ENCODE assay signal across 17 cellular contexts in the genomic region with DNA sequence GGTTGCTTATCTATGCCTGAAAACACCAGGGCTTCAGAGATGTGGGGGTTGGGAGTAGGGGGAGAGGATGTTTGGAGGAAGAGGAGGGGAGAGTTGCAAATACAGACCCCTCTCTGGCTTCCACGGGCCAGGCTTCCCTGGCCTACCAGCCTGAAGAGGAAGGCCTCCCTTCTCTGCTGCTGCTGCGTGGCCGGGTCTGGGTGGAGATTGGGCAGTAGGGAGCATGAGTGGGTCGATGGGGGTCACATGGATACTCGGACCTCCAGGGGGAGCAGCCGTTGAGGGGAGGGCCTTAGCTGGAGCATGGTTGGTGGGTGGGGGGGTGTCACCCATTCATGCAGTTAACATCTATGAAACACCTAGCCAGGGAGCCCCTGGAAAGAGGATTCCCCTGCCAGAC. TPM values are rescaled to one million over a fixed set of nuclear protein-coding genes. Genes with fewer than 3 reads are reported as not detected.
DNase-seq lines count a peak whose midpoint lies in the region; ATAC-seq and TF ChIP-seq lines count a peak whose summit lies in the region.
"Had no signal": no experiment of that assay in that cellular context is flagged by ENCODE, and none has a peak within 500 bp of the region (broad histone marks: within the 10 kb centered on the region; RNA-seq: fewer than 3 reads in every experiment).

No MANE protein-coding gene starts in this region.

- TF ChIP-seq POLR2A in gastrocnemius medialis (IDR thresholded peaks at IDR 0.05) = no peak
- TF ChIP-seq POLR2A in erythroblast (IDR thresholded peaks at IDR 0.05; ENCODE audit: low read length) = no peak

- peaks cover 67% of the 10 kb centered on the region for H3K4me1 ChIP-seq in Loucy (ENCODE audit: insufficient read depth, low read length, poor library complexity, severe bottlenecking)
- H3K4me1 ChIP-seq in endocrine pancreas (ENCODE audit: control insufficient read depth, insufficient read depth, low read length) = peaks cover 7% of the 10 kb centered on the region
- peaks cover 58 to 68% of the 10 kb centered on the region in 2 donors for H3K4me1 ChIP-seq in gastrocnemius medialis
- no peaks in the 10 kb centered on the region for H3K4me1 ChIP-seq in aorta (ENCODE audit: control insufficient read depth in 1 of 2, insufficient read depth in 2 of 2, low read length in 2 of 2)

- peaks cover 86% of the 10 kb centered on the region for H3K4me1 Mint-ChIP-seq in activated T-cell treated with anti-CD3 and anti-CD28 coated beads, Interleukin-2, amount 50 U/mL, for 24 hours (ENCODE audit: low read depth)

- H3K27ac Mint-ChIP-seq in activated T-cell treated with anti-CD3 and anti-CD28 coated beads, Interleukin-2, amount 50 U/mL, for 24 hours = peak overlapping the region; percentile 51

- no peaks in the 10 kb centered on the region for H3K27me3 ChIP-seq in Loucy (ENCODE audit: insufficient read depth, low read length, poor library complexity, severe bottlenecking)
- H3K27me3 ChIP-seq in endocrine pancreas (ENCODE audit: control insufficient read depth, insufficient read depth, low read length) = no peaks in the 10 kb centered on the region
- H3K27me3 ChIP-seq in gastrocnemius medialis = no peaks in the 10 kb centered on the region
- H3K27me3 ChIP-seq in aorta (ENCODE audit: control insufficient read depth in 1 of 2, insufficient read depth in 2 of 2, low read length in 1 of 2) = no peaks in the 10 kb centered on the region
- H3K27me3 ChIP-seq: brain microvascular endothelial cell, left lung, MG63 had no signal

- no peaks in the 10 kb centered on the region for H3K9me2 ChIP-seq in Loucy (replicated peaks; ENCODE audit: low read depth, low read length)

- H3K4me2 ChIP-seq in Loucy (ENCODE audit: low read depth, low read length, poor library complexity, severe bottlenecking) = peak overlapping the region; percentile 77

- H3K27me3 Mint-ChIP-seq in activated T-cell treated with anti-CD3 and anti-CD28 coated beads, Interleukin-2, amount 50 U/mL, for 24 hours = no peaks in the 10 kb centered on the region

- no peaks in the 10 kb centered on the region for H3K9me3 Mint-ChIP-seq in activated T-cell treated with anti-CD3 and anti-CD28 coated beads, Interleukin-2, amount 50 U/mL, for 24 hours

- intact Hi-C loops in gastrocnemius medialis (cut with DNase I; ENCODE audit: low total_unique reads) (loop anchor here (5.0 to 10.0 kb wide), 4 partner anchors 288 to 1805 kb away; a partner anchor contains a TSS), aorta (cut with DNase I) (no loop called here), left cardiac atrium (cut with DNase I) (loop anchor here in 1 of 2 donors (10.0 kb wide), 1 partner anchor 385 kb away; no protein-coding TSS in a partner anchor)

- ATAC-seq in gastrocnemius medialis = no peak
- no peak for ATAC-seq in aorta (ENCODE audit: low FRiP score)
- no peak for ATAC-seq in left cardiac atrium

- no peak overlapping the region for H2AFZ ChIP-seq in Loucy (ENCODE audit: low read length)

- H3K36me3 ChIP-seq in Loucy (ENCODE audit: insufficient read depth, low read length) (no peaks in the 10 kb centered on the region), endocrine pancreas (ENCODE audit: control insufficient read depth, insufficient read depth, low read length) (no peaks in the 10 kb centered on the region), gastrocnemius medialis (no peaks in the 10 kb centered on the region), aorta (ENCODE audit: control insufficient read depth in 1 of 2, insufficient read depth in 2 of 2, low read length in 1 of 2) (no peaks in the 10 kb centered on the region)
- H3K36me3 ChIP-seq: brain microvascular endothelial cell, left lung, MG63, thoracic aorta had no signal

- H3K27ac ChIP-seq in gastrocnemius medialis = peak overlapping the region; percentile 98 to 99 (median 99)
- H3K27ac ChIP-seq in aorta (ENCODE audit: low read depth in 1 of 2, low read length in 2 of 2) = no peak overlapping the region
- H3K27ac ChIP-seq: brain microvascular endothelial cell, thoracic aorta had no signal

- no peak for DNase-seq in activated T-cell treated with anti-CD3 and anti-CD28 coated beads, Interleukin-2, amount 50 U/mL, for 24 hours
- no peak for DNase-seq in activated T-cell treated with anti-CD3 and anti-CD28 coated beads, Interleukin-2, amount 50 U/mL, for 48 hours
- DNase-seq in gastrocnemius medialis (no peak), erythroblast (lab: John Stamatoyannopoulos, UW) (no peak), aorta (no peak), left cardiac atrium (no peak)
- DNase-seq: brain microvascular endothelial cell, NCI-H2081 treated with DMSO at 0.1 percent for 48 hours had no signal

- H3F3A ChIP-seq in Loucy (ENCODE audit: low read depth) = peaks cover 9% of the 10 kb centered on the region; the same call in 1 of the 2 replicates

- no peaks in the 10 kb centered on the region for H3K79me2 ChIP-seq in Loucy (ENCODE audit: insufficient read depth, low read length)

- no peaks in the 10 kb centered on the region for H3K36me3 Mint-ChIP-seq in activated T-cell treated with anti-CD3 and anti-CD28 coated beads, Interleukin-2, amount 50 U/mL, for 24 hours (ENCODE audit: low read depth)

- peak overlapping the region; percentile 63 for H3K4me3 ChIP-seq in Loucy (ENCODE audit: low read length, poor library complexity, severe bottlenecking)
- H3K4me3 ChIP-seq in endocrine pancreas (ENCODE audit: control insufficient read depth, insufficient read depth, low read length) = no peak overlapping the region
- peak overlapping the region; percentile 73 to 84 (median 76) for H3K4me3 ChIP-seq in gastrocnemius medialis
- no peak overlapping the region for H3K4me3 ChIP-seq in aorta (ENCODE audit: low read length in 2 of 2)
- H3K4me3 ChIP-seq: MG63, thoracic aorta had no signal

- H3K9ac ChIP-seq in Loucy (ENCODE audit: low read depth, low read length, poor library complexity, severe bottlenecking) (peak overlapping the region; percentile 70), endocrine pancreas (ENCODE audit: control insufficient read depth, insufficient read depth, low read length) (peak overlapping the region; percentile 71)

- 56 to 58% methylated on average over 6 of the region's 6 CpGs for WGBS in aorta, 2 donors

- no peaks in the 10 kb centered on the region for H4K20me1 ChIP-seq in Loucy (ENCODE audit: insufficient read depth, low read length, poor library complexity, severe bottlenecking)

- TF ChIP-seq CTCF in Loucy (conservative IDR thresholded peaks at IDR 0.05; ENCODE audit: low read length) (no peak), gastrocnemius medialis (IDR thresholded peaks at IDR 0.05 in 4 of 5, conservative IDR thresholded peaks at IDR 0.05 in 1 of 5) (no peak)

- in situ Hi-C loops in gastrocnemius medialis (cut with MboI; ENCODE audit: low sequenced_read_pairs in 4 of 4) = loop anchor here (10.0 to 25.0 kb wide), 3 partner anchors 218 to 243 kb away; a partner anchor contains a TSS

- no peak overlapping the region for H3K4me3 Mint-ChIP-seq in activated T-cell treated with anti-CD3 and anti-CD28 coated beads, Interleukin-2, amount 50 U/mL, for 24 hours

- H3K9me3 ChIP-seq in Loucy (ENCODE audit: insufficient read depth, low read depth, low read length) (no peaks in the 10 kb centered on the region), endocrine pancreas (ENCODE audit: control insufficient read depth, low read length) (no peaks in the 10 kb centered on the region), gastrocnemius medialis (no peaks in the 10 kb centered on the region), aorta (ENCODE audit: control insufficient read depth, low read length) (no peaks in the 10 kb centered on the region)
- H3K9me3 ChIP-seq: left lung, MG63, thoracic aorta had no signal

RNA-seq across cellular contexts. Expression of a gene that starts 1.5 kb away (rescaled TPM):
- total RNA-seq in gastrocnemius medialis (100 to 1,000 TPM in 3 of 4 donors, 10 to 100 TPM in 1; 61.3 to 251 (median 163) TPM), aorta (under 1 TPM in 1 of 2 donors, not detected in 1; 0.24 TPM), left cardiac atrium (1 to 10 TPM; 2.3 to 6.1 TPM)
- 1 to 10 TPM in 1 of 2 donors, under 1 TPM in 1; 0.10 to 1.6 TPM for polyA plus RNA-seq in aorta
- total RNA-seq: pulmonary artery endothelial cell, thoracic aorta had no signal

RNA-seq across cellular contexts. Expression of a gene that starts 9.6 kb away (rescaled TPM):
- total RNA-seq in gastrocnemius medialis (not detected), aorta (not detected), left cardiac atrium (not detected)
- polyA plus RNA-seq in aorta = not detected
- total RNA-seq: myocyte, thoracic aorta had no signal

RNA-seq across cellular contexts. Expression of a gene that starts 23.5 kb away (rescaled TPM):
- total RNA-seq in gastrocnemius medialis (not detected), aorta (not detected), left cardiac atrium (not detected)
- polyA plus RNA-seq in aorta = not detected
- total RNA-seq: left lung, myocyte, PC-3, pulmonary artery endothelial cell, SK-MEL-5, thoracic aorta had no signal

RNA-seq across cellular contexts. Expression of a gene that starts 24.8 kb away (rescaled TPM):
- total RNA-seq in gastrocnemius medialis (10 to 100 TPM in 2 of 4 donors, 1 to 10 TPM in 2; 4.2 to 24.5 (median 14.3) TPM), aorta (not detected), left cardiac atrium (under 1 TPM in 1 of 2 donors, not detected in 1; 0.29 TPM)
- polyA plus RNA-seq in aorta = not detected
- total RNA-seq: myocyte, PC-3, pulmonary artery endothelial cell, SK-MEL-5, thoracic aorta had no signal

RNA-seq across cellular contexts. Expression of a gene that starts 39.8 kb away (rescaled TPM):
- total RNA-seq in gastrocnemius medialis (1 to 10 TPM; 3.9 to 8.3 (median 4.6) TPM), aorta (1 to 10 TPM; 3.7 to 9.1 TPM), left cardiac atrium (1 to 10 TPM; 4.4 to 6.7 TPM)
- 1 to 10 TPM; 1.5 to 2.5 TPM for polyA plus RNA-seq in aorta

Comparison
In these comparisons a context has a peak if more than half of its experiments do, and no peak if none do; other contexts are left out.
1. H3K4me3 ChIP-seq: peak in Loucy (single experiment) and gastrocnemius medialis (4 of 4); none in endocrine pancreas (single experiment) and aorta (0 of 2).
2. H3K27ac ChIP-seq: peak in gastrocnemius medialis (4 of 4); none in aorta (0 of 2).
3. RNA of a gene that starts 1.5 kb away (total RNA-seq): 61.3 to 251 TPM in gastrocnemius medialis; 2.3 to 6.1 TPM in left cardiac atrium and 0.24 TPM in aorta; every median in the first group is over 4 times any median in the second.